Comparison of ENCODE assay signal across 19 cellular contexts in genomic region chr10:119754936-119755335, GRCh38.
"Had no signal": no experiment of that assay in that cellular context is flagged by ENCODE, and none has a peak within 500 bp of the region (broad histone marks: within the 10 kb centered on the region; RNA-seq: fewer than 3 reads in every experiment).

No MANE protein-coding gene starts in this region.

- H3K4me3 ChIP-seq: lower lobe of right lung, upper lobe of left lung had no signal

- H3K9me3 Mint-ChIP-seq: activated T-helper 17 cell treated with anti-CD3 and anti-CD28 coated beads, Interleukin-2, amount 50 U/mL, for 72 hours; naive B cell; T-cell had no signal

- H3K36me3 ChIP-seq: lower lobe of right lung, upper lobe of left lung had no signal

- DNase-seq: activated CD4-positive, CD25-positive, alpha-beta regulatory T cell treated with anti-CD3 and anti-CD28 coated beads, Interleukin-2, amount 50 U/mL, for 72 hours; activated naive CD4-positive, alpha-beta T cell treated with Interleukin-2 at 50 U/mL for 16 hours; activated T-cell treated with anti-CD3 and anti-CD28 coated beads for 4 hours; cerebellar nuclear complex; foreskin melanocyte; left colon; lower lobe of right lung; naive B cell; SK-N-SH; small intestine; stimulated activated CD4-positive, alpha-beta T cell treated with anti-CD3 and anti-CD28 coated beads, Interleukin-4, amount 100 ng/mL, for 24 hours; stimulated activated naive CD4-positive, alpha-beta T cell treated with Interleukin-2 at 50 U/mL for 16 hours; substantia nigra; T-cell; T1000; upper lobe of left lung had no signal

- ATAC-seq: activated T-helper 17 cell treated with anti-CD3 and anti-CD28 coated beads, Interleukin-2, amount 50 U/mL, for 72 hours; left colon; T-cell had no signal

- H3K9me3 ChIP-seq: lower lobe of right lung, SK-N-SH, upper lobe of left lung had no signal

- H3K4me3 Mint-ChIP-seq: activated T-helper 17 cell treated with anti-CD3 and anti-CD28 coated beads, Interleukin-2, amount 50 U/mL, for 72 hours; naive B cell; T-cell had no signal

- H3K27ac Mint-ChIP-seq: activated T-helper 17 cell treated with anti-CD3 and anti-CD28 coated beads, Interleukin-2, amount 50 U/mL, for 72 hours; T-cell had no signal

- H3K27me3 Mint-ChIP-seq: activated T-helper 17 cell treated with anti-CD3 and anti-CD28 coated beads, Interleukin-2, amount 50 U/mL, for 72 hours; naive B cell; T-cell had no signal

- H3K27me3 ChIP-seq: upper lobe of left lung had no signal

- H3K4me1 ChIP-seq: parathyroid adenoma had no signal

- H3K27ac ChIP-seq: epithelial cell of prostate, lower lobe of right lung, parathyroid adenoma, upper lobe of left lung had no signal
